7 cellular contexts compared by ENCODE assay signal in the genomic region with DNA sequence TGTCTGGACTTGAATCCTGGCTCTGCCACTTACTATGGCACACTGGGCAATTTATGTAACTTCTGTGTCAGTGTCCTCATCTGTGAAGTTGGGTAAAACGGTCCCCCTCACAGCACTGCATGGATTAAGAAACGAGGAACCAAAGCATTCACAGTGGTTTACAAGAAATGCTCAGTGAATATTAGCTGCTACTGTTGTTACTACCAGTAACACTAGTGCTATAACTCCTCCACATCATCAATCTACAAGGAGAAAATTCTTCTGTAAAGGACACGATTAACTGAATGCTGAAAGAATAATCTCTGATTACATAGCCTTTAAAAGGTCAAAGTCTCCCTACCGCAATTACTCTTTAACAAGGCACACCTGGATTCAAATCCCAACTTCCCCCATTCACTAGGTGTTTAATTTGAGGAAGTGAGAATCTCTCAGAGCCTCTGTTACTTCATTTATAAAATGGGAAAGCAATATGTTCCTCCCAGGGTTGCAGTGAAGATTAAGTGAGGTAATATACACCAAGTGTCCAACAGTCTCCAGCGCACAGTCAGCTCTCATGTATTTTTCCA. TPM values are rescaled to one million over a fixed set of nuclear protein-coding genes. Genes with fewer than 3 reads are reported as not detected.
DNase-seq lines count a peak whose midpoint lies in the region; ATAC-seq and TF ChIP-seq lines count a peak whose summit lies in the region.
"Not testable (repeated sequence)": the region's sequence is repeated elsewhere in the genome, so short reads cannot be mapped to it uniquely, and the experiment has no call there.

No MANE protein-coding gene starts in this region.

- H3K27ac ChIP-seq in Peyer's patch (peak overlapping the region in 3 of 4 donors; percentile 9 to 78 (median 74)), hepatocyte (peak overlapping the region; percentile 42)

- not testable (repeated sequence) for H3K27me3 ChIP-seq in Peyer's patch, hepatocyte

- WGBS in hepatocyte (ENCODE audit: low lambda C conversion rate, missing lambda C conversion rate): 66% methylated on average over 5 of the region's 5 CpGs

- H3K36me3 ChIP-seq in Peyer's patch; hepatocyte (replicated peaks; ENCODE audit: insufficient read depth, low read depth); mucosa of descending colon (ENCODE audit: low read depth): not testable (repeated sequence)

- not testable (repeated sequence) for TF ChIP-seq CTCF in CD14-positive monocyte (IDR thresholded peaks at IDR 0.05); Peyer's patch (IDR thresholded peaks at IDR 0.05); hepatocyte (IDR thresholded peaks at IDR 0.05; ENCODE audit: poor library complexity); mucosa of descending colon (IDR thresholded peaks at IDR 0.05)

- not testable (repeated sequence) for DNase-seq in CD14-positive monocyte (ENCODE audit: low spot score); Peyer's patch; hepatocyte (ENCODE audit: low spot score); mucosa of descending colon
- peak; percentile 8 for DNase-seq in NCI-H146 treated with DMSO at 0.1 percent for 48 hours (lab: John Stamatoyannopoulos, UW; ENCODE audit: unreplicated experiment)

- H3K9me3 ChIP-seq in Peyer's patch; hepatocyte (ENCODE audit: low read depth); mucosa of descending colon: not testable (repeated sequence)

- not testable (repeated sequence) for H4K20me1 ChIP-seq in hepatocyte (ENCODE audit: insufficient read depth, poor library complexity, severe bottlenecking)

- intact Hi-C loops in CD14-positive monocyte (cut with micrococcal nuclease); mucosa of descending colon (cut with DNase I, micrococcal nuclease): not testable (repeated sequence)

- H3K36me3 Mint-ChIP-seq in CD14-positive monocyte: peaks cover 0 to 10% of the 10 kb centered on the region in 2 donors
- peaks cover 23% of the 10 kb centered on the region for H3K36me3 Mint-ChIP-seq in stimulated activated memory B cell treated with anti-CD40 and anti-IgM and Interleukin-4, amounts not matched to agents 10 μg/mL and 1 μg/mL and 100 μg/mL, for 72 hours

- TF ChIP-seq POLR2A in Peyer's patch (IDR thresholded peaks at IDR 0.05): not testable (repeated sequence)

- not testable (repeated sequence) for H3K27me3 Mint-ChIP-seq in CD14-positive monocyte (ENCODE audit: low read depth in 3 of 3); stimulated activated memory B cell treated with anti-CD40 and anti-IgM and Interleukin-4, amounts not matched to agents 10 μg/mL and 1 μg/mL and 100 μg/mL, for 72 hours

- H3K4me1 ChIP-seq in Peyer's patch (peaks cover 0 to 31% (median 0%) of the 10 kb centered on the region in 4 donors), mucosa of descending colon (ENCODE audit: low read depth) (peaks cover 30% of the 10 kb centered on the region)
- not testable (repeated sequence) for H3K4me1 ChIP-seq in hepatocyte (ENCODE audit: insufficient read depth)

- peak overlapping the region in 4 of 7 donors; percentile 19 to 76 (median 34) for H3K27ac Mint-ChIP-seq in CD14-positive monocyte
- peak overlapping the region; percentile 63 for H3K27ac Mint-ChIP-seq in stimulated activated memory B cell treated with anti-CD40 and anti-IgM and Interleukin-4, amounts not matched to agents 10 μg/mL and 1 μg/mL and 100 μg/mL, for 72 hours

- not testable (repeated sequence) for H2AFZ ChIP-seq in hepatocyte

- H3K4me3 Mint-ChIP-seq in CD14-positive monocyte; stimulated activated memory B cell treated with anti-CD40 and anti-IgM and Interleukin-4, amounts not matched to agents 10 μg/mL and 1 μg/mL and 100 μg/mL, for 72 hours: not testable (repeated sequence)

- not testable (repeated sequence) for H3K4me3 ChIP-seq in Peyer's patch, hepatocyte, mucosa of descending colon

- H3K9me2 ChIP-seq in hepatocyte (replicated peaks; ENCODE audit: insufficient read depth): not testable (repeated sequence)

- peak; percentile 3 for ATAC-seq in HG03354 (IDR thresholded peaks at IDR 0.05; ENCODE audit: poor library complexity, severe bottlenecking, unreplicated experiment)
- ATAC-seq in mucosa of descending colon: peak; percentile 70
- peak; percentile 73 for ATAC-seq in stimulated activated memory B cell treated with anti-CD40 and anti-IgM and Interleukin-4, amounts not matched to agents 10 μg/mL and 1 μg/mL and 100 μg/mL, for 72 hours

- H3K9me3 Mint-ChIP-seq in CD14-positive monocyte; stimulated activated memory B cell treated with anti-CD40 and anti-IgM and Interleukin-4, amounts not matched to agents 10 μg/mL and 1 μg/mL and 100 μg/mL, for 72 hours: not testable (repeated sequence)

- H3K4me1 Mint-ChIP-seq in CD14-positive monocyte: peaks cover 45% of the 10 kb centered on the region
- peaks cover 57% of the 10 kb centered on the region for H3K4me1 Mint-ChIP-seq in stimulated activated memory B cell treated with anti-CD40 and anti-IgM and Interleukin-4, amounts not matched to agents 10 μg/mL and 1 μg/mL and 100 μg/mL, for 72 hours

- not testable (repeated sequence) for H3K79me2 ChIP-seq in hepatocyte

- peak overlapping the region; percentile 65 for H3K4me2 ChIP-seq in hepatocyte

RNA-seq across cellular contexts. Expression of a gene that starts 26.0 kb away (rescaled TPM):
- polyA plus RNA-seq in CD14-positive monocyte (100 to 1,000 TPM; 128 to 168 TPM), hepatocyte (23.3 and 26.9 TPM in 2 replicates)
- total RNA-seq in Peyer's patch (10 to 100 TPM; 23.1 to 63.0 (median 39.0) TPM), hepatocyte (14.4 and 16.0 TPM in 2 replicates), mucosa of descending colon (10 to 100 TPM; 19.3 to 31.9 (median 31.0) TPM)

Comparison
In these comparisons a context has a peak if more than half of its experiments do, and no peak if none do; other contexts are left out.
1. ATAC-seq: peak in every context shown above with its lines; median percentile 73 in stimulated activated memory B cell treated with anti-CD40 and anti-IgM and Interleukin-4, amounts not matched to agents 10 μg/mL and 1 μg/mL and 100 μg/mL, for 72 hours; 70 in mucosa of descending colon; 3 in HG03354.